8 cellular contexts compared by ENCODE assay signal in the genomic region with DNA sequence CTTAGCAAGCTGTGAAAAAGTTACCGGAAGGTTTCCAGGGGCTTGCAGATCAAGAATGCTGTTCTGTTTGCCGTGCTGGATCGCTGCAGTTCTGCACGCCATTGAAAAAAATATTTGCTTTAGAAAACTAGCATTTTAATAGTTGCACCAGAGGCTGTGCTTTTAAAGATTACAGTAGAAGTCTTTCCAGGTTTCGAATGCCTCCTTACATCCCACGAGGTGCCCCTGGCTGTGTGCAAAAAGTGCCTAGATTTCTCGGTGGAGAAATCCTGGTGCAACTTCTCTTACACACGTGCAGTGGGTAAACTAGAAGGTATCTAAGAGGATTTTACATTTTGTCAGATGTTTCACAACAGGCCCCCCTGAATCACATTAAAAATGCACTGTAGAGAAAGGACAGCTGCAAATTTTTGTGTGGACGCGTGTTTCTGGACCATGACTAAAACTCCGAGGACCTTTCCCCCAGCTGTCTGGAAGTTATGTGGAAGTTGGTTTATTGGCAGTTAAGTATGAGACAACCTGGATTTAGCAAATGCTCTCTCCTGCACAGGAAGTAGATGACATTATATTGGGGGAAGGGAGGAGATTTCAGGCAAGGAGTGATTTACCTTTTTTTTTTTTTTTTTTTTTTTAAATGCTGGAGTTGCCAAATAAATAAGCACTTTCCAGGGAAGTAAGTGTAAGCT. TPM values are rescaled to one million over a fixed set of nuclear protein-coding genes. Genes with fewer than 3 reads are reported as not detected.
A peak's percentile ranks its signal among the peaks of the same experiment; 100 is the strongest.
DNase-seq lines count a peak whose midpoint lies in the region; ATAC-seq and TF ChIP-seq lines count a peak whose summit lies in the region.

No MANE protein-coding gene starts in this region.

- H3K36me3 ChIP-seq in gastrocnemius medialis: no peaks in the 10 kb centered on the region

- ATAC-seq in gastrocnemius medialis (no peak), GM18873 (IDR thresholded peaks at IDR 0.05; ENCODE audit: low FRiP score, unreplicated experiment) (no peak), T-helper 17 cell (no peak)
- no peak for ATAC-seq in CD4-positive, alpha-beta T cell (ENCODE audit: poor library complexity)

- peaks cover 46 to 62% of the 10 kb centered on the region in 2 donors for H3K4me1 ChIP-seq in gastrocnemius medialis

- DNase-seq in GM04503 (ENCODE audit: low read depth) (peak; percentile 66), hepatic stellate cell (ENCODE audit: low spot score) (peak; percentile 28), gastrocnemius medialis (no peak), dedifferentiated amniotic fluid mesenchymal stem cell (ENCODE audit: extremely low spot score) (no peak), T-helper 17 cell (no peak)
- no peak for DNase-seq in CD4-positive, alpha-beta T cell

- H3K9me3 ChIP-seq in gastrocnemius medialis (no peaks in the 10 kb centered on the region), T-helper 17 cell (ENCODE audit: control insufficient read depth, low read length, poor library complexity, severe bottlenecking) (no peaks in the 10 kb centered on the region)
- H3K9me3 ChIP-seq in CD4-positive, alpha-beta T cell (ENCODE audit: control insufficient read depth, low read length): no peaks in the 10 kb centered on the region

- H3K27me3 ChIP-seq in gastrocnemius medialis: no peaks in the 10 kb centered on the region
- H3K27me3 ChIP-seq in CD4-positive, alpha-beta T cell (ENCODE audit: control insufficient read depth, insufficient read depth, low read length): peaks cover 45% of the 10 kb centered on the region

- H3K4me3 ChIP-seq in WI38 (ENCODE audit: low read depth, low read length) (peak overlapping the region; percentile 51), gastrocnemius medialis (peak overlapping the region; percentile 22 to 56 (median 32))

- H3K36me3 Mint-ChIP-seq in T-helper 17 cell (ENCODE audit: low read depth): peaks cover 11% of the 10 kb centered on the region
- peaks cover 9% of the 10 kb centered on the region for H3K36me3 Mint-ChIP-seq in CD4-positive, alpha-beta T cell (ENCODE audit: low read depth)

- no peak for TF ChIP-seq CTCF in WI38 (IDR thresholded peaks at IDR 0.05; ENCODE audit: low read depth, low read length)
- TF ChIP-seq CTCF in gastrocnemius medialis (IDR thresholded peaks at IDR 0.05 in 4 of 5, conservative IDR thresholded peaks at IDR 0.05 in 1 of 5): no peak
- TF ChIP-seq CTCF in CD4-positive, alpha-beta T cell (IDR thresholded peaks at IDR 0.05): no peak

- peaks cover 8% of the 10 kb centered on the region for H3K4me1 Mint-ChIP-seq in T-helper 17 cell
- peaks cover 21% of the 10 kb centered on the region for H3K4me1 Mint-ChIP-seq in CD4-positive, alpha-beta T cell (ENCODE audit: low read depth)

- intact Hi-C loops in gastrocnemius medialis (cut with DNase I; ENCODE audit: low total_unique reads): no loop called here
- intact Hi-C loops in CD4-positive, alpha-beta T cell (cut with DNase I, micrococcal nuclease): no loop called here

- H3K27me3 Mint-ChIP-seq in T-helper 17 cell: peaks cover 40% of the 10 kb centered on the region
- peaks cover 63% of the 10 kb centered on the region for H3K27me3 Mint-ChIP-seq in CD4-positive, alpha-beta T cell

- H3K27ac Mint-ChIP-seq in T-helper 17 cell: no peak overlapping the region
- no peak overlapping the region for H3K27ac Mint-ChIP-seq in CD4-positive, alpha-beta T cell

- CTCF ChIA-PET in CD4-positive, alpha-beta T cell (lab: Charles Lee): no interaction called here

- in situ Hi-C loops in gastrocnemius medialis (cut with MboI; ENCODE audit: low sequenced_read_pairs in 4 of 4): no loop called here

- H3K4me3 Mint-ChIP-seq in T-helper 17 cell: no peak overlapping the region
- no peak overlapping the region for H3K4me3 Mint-ChIP-seq in CD4-positive, alpha-beta T cell

- POLR2A ChIA-PET in CD4-positive, alpha-beta T cell (lab: Charles Lee): no interaction called here

- no peak for TF ChIP-seq POLR2A in gastrocnemius medialis (IDR thresholded peaks at IDR 0.05)

- H3K27ac ChIP-seq in gastrocnemius medialis: peak overlapping the region; percentile 41 to 93 (median 49)
- no peak overlapping the region for H3K27ac ChIP-seq in CD4-positive, alpha-beta T cell (ENCODE audit: low read depth, low read length)

- H3K9me3 Mint-ChIP-seq in CD4-positive, alpha-beta T cell: no peaks in the 10 kb centered on the region

RNA-seq across cellular contexts. Expression of a gene that starts 5.8 kb away (rescaled TPM):
- total RNA-seq in gastrocnemius medialis (1 to 10 TPM; 4.6 to 5.1 (median 5.0) TPM), T-helper 17 cell (1 to 10 TPM; 3.1 to 3.9 TPM)
- 1 to 10 TPM; 4.2 to 4.4 TPM for total RNA-seq in CD4-positive, alpha-beta T cell

Comparison
In these comparisons a context has a peak if more than half of its experiments do, and no peak if none do; other contexts are left out.
1. DNase-seq: peak in GM04503 (single experiment) and hepatic stellate cell (single experiment); none in gastrocnemius medialis (0 of 2), dedifferentiated amniotic fluid mesenchymal stem cell (single experiment), T-helper 17 cell (0 of 3) and CD4-positive, alpha-beta T cell (0 of 10).